Comparison of ENCODE assay signal across 35 cellular contexts in the genomic region with DNA sequence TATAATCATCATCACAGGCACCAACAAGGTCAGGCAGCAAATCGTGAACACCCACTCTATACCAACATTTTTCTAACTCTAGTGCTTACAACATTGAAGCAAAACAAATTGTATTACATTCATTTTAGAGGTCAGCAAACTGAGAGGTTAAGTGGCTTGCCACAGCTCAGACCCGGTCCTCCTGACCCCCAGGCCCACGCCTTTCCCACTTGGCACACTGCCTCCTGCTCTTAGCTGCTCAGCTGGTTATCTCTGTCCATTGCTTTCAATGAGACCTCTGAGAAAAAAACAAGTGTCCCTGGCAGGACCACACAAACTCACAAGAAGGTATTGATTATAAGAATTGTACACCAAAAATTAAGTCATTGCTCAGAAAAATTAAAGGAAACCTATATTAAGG. TPM values are rescaled to one million over a fixed set of nuclear protein-coding genes. Genes with fewer than 3 reads are reported as not detected.
"Had no signal": no experiment of that assay in that cellular context is flagged by ENCODE, and none has a peak within 500 bp of the region (broad histone marks: within the 10 kb centered on the region; RNA-seq: fewer than 3 reads in every experiment).

No MANE protein-coding gene starts in this region.

- FAIRE-seq: bronchial epithelial cell had no signal

- DNase-seq: activated B cell treated with CpG ODN at 0.5 μM for 24 hours; activated CD4-positive, alpha-beta memory T cell treated with anti-CD3 and anti-CD28 coated beads for 36 hours; activated CD4-positive, alpha-beta T cell treated with anti-CD3 and anti-CD28 coated beads for 4 hours; activated CD4-positive, alpha-beta T cell treated with anti-CD3 and anti-CD28 coated beads, Interleukin-2, amount 50 U/mL, for 1 hour; activated CD4-positive, CD25-positive, alpha-beta regulatory T cell treated with anti-CD3 and anti-CD28 coated beads, Interleukin-2, amount 50 U/mL, for 72 hours; activated CD8-positive, alpha-beta memory T cell treated with anti-CD3 and anti-CD28 coated beads, Interleukin-2, amount 50 U/mL, for 4 hours; activated naive CD4-positive, alpha-beta T cell treated with anti-CD3 and anti-CD28 coated beads, Interleukin-2, amount 10 ng/mL, durations not matched to agents 7 days and 5 days; activated naive CD8-positive, alpha-beta T cell treated with anti-CD3 and anti-CD28 coated beads, Interleukin-2, amount 50 U/mL, for 24 hours; activated T-cell treated with anti-CD3 and anti-CD28 coated beads for 4 hours; activated T-cell treated with anti-CD3 and anti-CD28 coated beads, Interleukin-2, amount 50 U/mL, for 4 hours; anterior cingulate cortex; central memory CD4-positive, alpha-beta T cell; Kasumi-1; KG1; MG63; NCI-H1048; NCI-H1105 treated with DMSO at 0.1 percent for 48 hours; NCI-H1436; NCI-H1694; NCI-H1930; NCI-H446; NCI-H510A treated with DMSO at 0.1 percent for 48 hours; NCI-H526 treated with DMSO at 0.1 percent for 48 hours; NK-92 treated with Interleukin-12 subunit alpha and Interleukin-12 subunit beta, amount 100 ng/mL, for 24 hours; PC-3; Peyer's patch; RPMI8226; SW 1271; T-helper 1 cell; T-helper 2 cell; T-helper 9 cell had no signal

- H3K9me3 ChIP-seq: MG63, Peyer's patch had no signal

- H3K4me1 ChIP-seq: Peyer's patch had no signal

- H3K27me3 ChIP-seq: Peyer's patch had no signal

- ATAC-seq: activated naive CD8-positive, alpha-beta T cell treated with anti-CD3 and anti-CD28 coated beads, Interleukin-2, amount 50 U/mL, for 24 hours; activated T-cell treated with anti-CD3 and anti-CD28 coated beads, Interleukin-2, amount 50 U/mL, for 4 hours; PC-3 had no signal

- H3K36me3 ChIP-seq: MG63, Peyer's patch had no signal

- H3K27ac ChIP-seq: Peyer's patch, VCaP had no signal

- H3K4me3 ChIP-seq: MG63, Peyer's patch had no signal

RNA-seq across cellular contexts. Expression of a gene that starts 31.9 kb away (rescaled TPM):
- total RNA-seq: activated B cell treated with CpG ODN at 0.5 μM for 24 hours; activated CD4-positive, alpha-beta memory T cell treated with anti-CD3 and anti-CD28 coated beads for 36 hours; activated T-cell treated with anti-CD3 and anti-CD28 coated beads, Interleukin-2, amount 50 U/mL, for 4 hours; activated T-helper 1 cell treated with anti-CD3 and anti-CD28 coated beads, Interleukin-12 subunit alpha, Interleukin-12 subunit beta, Interleukin-2, Interleukin-4 antibody, amounts not matched to agents 30 ng/mL and 10 ng/mL and 1 ng/mL, durations not matched to agents 14 hours and 24 hours and 36 hours; bronchial epithelial cell; cerebellum; PC-3; Peyer's patch had no signal
